2 cellular contexts compared by ENCODE assay signal in the genomic region with DNA sequence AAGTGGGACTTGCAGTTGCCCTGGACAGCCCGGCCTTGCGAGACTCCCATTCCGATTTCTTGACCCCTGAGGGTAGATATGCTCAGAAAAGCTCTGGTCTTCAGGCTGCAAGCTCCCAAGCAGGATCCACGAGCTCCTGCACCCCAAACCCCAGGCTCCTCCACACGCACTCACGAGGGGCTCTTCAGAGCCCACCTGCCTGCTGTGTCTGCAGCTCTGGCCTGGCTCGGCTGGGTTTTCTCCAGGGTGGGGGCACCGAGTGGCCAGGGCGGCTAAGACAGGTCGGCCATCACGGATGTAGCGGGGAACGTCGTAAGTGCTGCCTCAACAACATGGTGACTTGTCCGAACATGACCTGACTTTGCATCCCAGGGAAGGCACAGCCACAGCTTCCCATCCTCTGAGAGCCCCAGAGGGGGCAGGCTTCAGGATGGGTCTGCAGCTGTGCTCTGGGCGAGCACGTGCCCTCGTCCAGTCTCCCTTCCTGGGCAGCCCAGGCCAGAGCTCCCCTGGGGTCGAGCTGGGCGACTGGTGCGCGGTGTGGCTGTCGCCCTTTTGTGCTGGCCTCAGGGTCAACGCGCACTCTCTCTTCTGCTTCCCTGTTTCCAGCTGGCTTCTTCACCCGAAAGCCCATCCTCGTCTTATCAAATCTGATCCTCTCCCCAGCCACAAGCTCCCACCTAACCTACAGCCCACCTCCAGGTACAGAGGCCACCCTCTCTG.
TF ChIP-seq lines count a peak whose summit lies in the region.

No MANE protein-coding gene starts in this region.

TF ChIP-seq in SK-N-SH, 30 proteins besides CTCF, POLR2A, EP300 and RAD21:
- no peak for TF ChIP-seq GATA2 (CRISPR knock-in tag; IDR thresholded peaks at IDR 0.05)
- TF ChIP-seq, protein P1, sequence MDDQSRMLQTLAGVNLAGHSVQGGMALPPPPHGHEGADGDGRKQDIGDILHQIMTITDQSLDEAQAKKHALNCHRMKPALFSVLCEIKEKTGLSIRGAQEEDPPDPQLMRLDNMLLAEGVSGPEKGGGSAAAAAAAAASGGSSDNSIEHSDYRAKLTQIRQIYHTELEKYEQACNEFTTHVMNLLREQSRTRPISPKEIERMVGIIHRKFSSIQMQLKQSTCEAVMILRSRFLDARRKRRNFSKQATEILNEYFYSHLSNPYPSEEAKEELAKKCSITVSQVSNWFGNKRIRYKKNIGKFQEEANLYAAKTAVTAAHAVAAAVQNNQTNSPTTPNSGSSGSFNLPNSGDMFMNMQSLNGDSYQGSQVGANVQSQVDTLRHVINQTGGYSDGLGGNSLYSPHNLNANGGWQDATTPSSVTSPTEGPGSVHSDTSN (IDR thresholded peaks at IDR 0.05) = no peak
- TF ChIP-seq SIN3A (IDR thresholded peaks at IDR 0.05; ENCODE audit: borderline replicate concordance, low read depth, low read length) = no peak
- no peak for TF ChIP-seq CHD2 (IDR thresholded peaks at IDR 0.05; ENCODE audit: low read length, partially characterized antibody)
- no peak for TF ChIP-seq POLR2AphosphoS5 (IDR thresholded peaks at IDR 0.05; ENCODE audit: low read depth, low read length)
- TF ChIP-seq NFIC (IDR thresholded peaks at IDR 0.05; ENCODE audit: borderline replicate concordance) = no peak
- TF ChIP-seq IRF3 (IDR thresholded peaks at IDR 0.05; ENCODE audit: low read depth, low read length) = no peak
- no peak for TF ChIP-seq RCOR1 (IDR thresholded peaks at IDR 0.05; ENCODE audit: low read length)
- TF ChIP-seq, protein P2, sequence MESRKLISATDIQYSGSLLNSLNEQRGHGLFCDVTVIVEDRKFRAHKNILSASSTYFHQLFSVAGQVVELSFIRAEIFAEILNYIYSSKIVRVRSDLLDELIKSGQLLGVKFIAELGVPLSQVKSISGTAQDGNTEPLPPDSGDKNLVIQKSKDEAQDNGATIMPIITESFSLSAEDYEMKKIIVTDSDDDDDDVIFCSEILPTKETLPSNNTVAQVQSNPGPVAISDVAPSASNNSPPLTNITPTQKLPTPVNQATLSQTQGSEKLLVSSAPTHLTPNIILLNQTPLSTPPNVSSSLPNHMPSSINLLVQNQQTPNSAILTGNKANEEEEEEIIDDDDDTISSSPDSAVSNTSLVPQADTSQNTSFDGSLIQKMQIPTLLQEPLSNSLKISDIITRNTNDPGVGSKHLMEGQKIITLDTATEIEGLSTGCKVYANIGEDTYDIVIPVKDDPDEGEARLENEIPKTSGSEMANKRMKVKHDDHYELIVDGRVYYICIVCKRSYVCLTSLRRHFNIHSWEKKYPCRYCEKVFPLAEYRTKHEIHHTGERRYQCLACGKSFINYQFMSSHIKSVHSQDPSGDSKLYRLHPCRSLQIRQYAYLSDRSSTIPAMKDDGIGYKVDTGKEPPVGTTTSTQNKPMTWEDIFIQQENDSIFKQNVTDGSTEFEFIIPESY (IDR thresholded peaks at IDR 0.05; ENCODE audit: borderline replicate concordance, low read depth) = no peak

TF ChIP-seq in H1, 55 proteins besides CTCF, POLR2A, EP300 and RAD21:
- TF ChIP-seq TEAD4 (IDR thresholded peaks at IDR 0.05; ENCODE audit: low read depth, low read length) (no peak), SP2 (IDR thresholded peaks at IDR 0.05; ENCODE audit: low read length) (no peak), GABPA (IDR thresholded peaks at IDR 0.05; ENCODE audit: borderline replicate concordance, insufficient read depth, low read length) (no peak), ATF2 (IDR thresholded peaks at IDR 0.05; ENCODE audit: low read length) (no peak), CHD7 (IDR thresholded peaks at IDR 0.05; ENCODE audit: insufficient replicate concordance, low read length) (no peak), BCL11A (IDR thresholded peaks at IDR 0.05; ENCODE audit: low read depth in 2 of 2, low read length in 2 of 2) (no peak), TCF12 (IDR thresholded peaks at IDR 0.05; ENCODE audit: low read depth, low read length) (no peak), YY1 (IDR thresholded peaks at IDR 0.05; ENCODE audit: low read depth, low read length) (no peak), CBX8 (IDR thresholded peaks at IDR 0.05; ENCODE audit: borderline replicate concordance, low read depth, low read length) (no peak), HDAC2 (IDR thresholded peaks at IDR 0.05; ENCODE audit: borderline replicate concordance in 1 of 2, low read depth in 2 of 2, low read length in 2 of 2) (no peak), RFX5 (IDR thresholded peaks at IDR 0.05; ENCODE audit: borderline replicate concordance, low read depth, low read length) (no peak), SAP30 (IDR thresholded peaks at IDR 0.05; ENCODE audit: insufficient read depth, insufficient replicate concordance, low read length) (no peak), NRF1 (IDR thresholded peaks at IDR 0.05; ENCODE audit: low read depth, low read length) (no peak), USF2 (IDR thresholded peaks at IDR 0.05; ENCODE audit: low read length) (no peak), TBP (IDR thresholded peaks at IDR 0.05; ENCODE audit: low read depth, low read length) (no peak), ZNF274 (IDR thresholded peaks at IDR 0.05; ENCODE audit: borderline replicate concordance, extremely low read depth, low read length) (no peak), CTBP2 (IDR thresholded peaks at IDR 0.05; ENCODE audit: borderline replicate concordance, insufficient read depth, insufficient read length, low read length) (no peak), MAFK (IDR thresholded peaks at IDR 0.05; ENCODE audit: low read depth, low read length) (no peak)
